Comparison of ENCODE assay signal across 12 cellular contexts in the genomic region with DNA sequence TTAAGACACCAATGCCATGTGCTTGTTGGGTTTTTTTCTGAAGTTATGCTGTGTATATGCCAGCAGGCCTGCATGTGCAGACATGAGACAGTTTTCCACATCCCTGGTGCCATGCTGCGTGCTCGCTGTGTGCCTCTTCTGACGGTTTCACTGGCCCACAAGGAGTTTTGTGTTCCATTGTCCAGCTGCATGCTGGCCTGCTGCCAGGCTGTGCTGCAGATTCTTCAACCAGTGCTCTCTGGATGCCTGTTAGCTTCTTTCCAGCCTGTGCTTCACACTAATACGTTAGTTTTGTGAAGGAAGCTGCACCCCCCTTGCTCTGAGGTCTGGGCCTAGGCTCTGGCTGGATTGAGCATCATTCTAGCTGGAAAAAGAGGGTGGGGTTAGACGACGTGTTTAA.
A peak's percentile ranks its signal among the peaks of the same experiment; 100 is the strongest.
DNase-seq lines count a peak whose midpoint lies in the region; TF ChIP-seq lines count a peak whose summit lies in the region.
"Had no signal": no experiment of that assay in that cellular context is flagged by ENCODE, and none has a peak within 500 bp of the region (broad histone marks: within the 10 kb centered on the region; RNA-seq: fewer than 3 reads in every experiment).

No MANE protein-coding gene starts in this region.

- peak overlapping the region; percentile 47 for H3K4me2 ChIP-seq in MM.1S (ENCODE audit: low read depth, low read length)

- H3F3A ChIP-seq in MM.1S (ENCODE audit: insufficient read depth, low read length): peaks cover 89% of the 10 kb centered on the region

- peaks cover 83% of the 10 kb centered on the region for H3K4me1 ChIP-seq in MM.1S (ENCODE audit: low read length)
- peaks cover 85 to 94% of the 10 kb centered on the region in 2 experiments for H3K4me1 ChIP-seq in neutrophil (ENCODE audit: control insufficient read depth in 1 of 2, insufficient read depth in 1 of 2, low read depth in 1 of 2, low read length in 1 of 2)

- no peak overlapping the region for H3K4me3 ChIP-seq in MM.1S (ENCODE audit: low read length)
- no peak overlapping the region for H3K4me3 ChIP-seq in coronary artery
- no peak overlapping the region for H3K4me3 ChIP-seq in neutrophil (ENCODE audit: low read depth in 1 of 2, low read length in 1 of 2)

- H3K79me2 ChIP-seq in MM.1S (ENCODE audit: low read length): peaks cover 80% of the 10 kb centered on the region

- H3K9ac ChIP-seq in MM.1S (ENCODE audit: low read length): peak overlapping the region; percentile 92

- no peak for TF ChIP-seq CTCF in MM.1S (IDR thresholded peaks at IDR 0.05; ENCODE audit: low read length)
- no peak for TF ChIP-seq CTCF in coronary artery (IDR thresholded peaks at IDR 0.05)
- no peak for TF ChIP-seq CTCF in neutrophil (IDR thresholded peaks at IDR 0.05)

- H3K27ac ChIP-seq in MM.1S (ENCODE audit: low read length): peak overlapping the region; percentile 99
- no peak overlapping the region for H3K27ac ChIP-seq in coronary artery
- peak overlapping the region; percentile 94 for H3K27ac ChIP-seq in neutrophil
- H3K27ac ChIP-seq: 22Rv1, VCaP had no signal

- H3K27me3 ChIP-seq in MM.1S (replicated peaks; ENCODE audit: insufficient read depth, low read length): no peaks in the 10 kb centered on the region
- no peaks in the 10 kb centered on the region for H3K27me3 ChIP-seq in neutrophil

- DNase-seq in DMS 273 (lab: John Stamatoyannopoulos, UW; ENCODE audit: unreplicated experiment) (peak; percentile 10), DMS 273 treated with DMSO at 0.1 percent for 48 hours (lab: John Stamatoyannopoulos, UW) (no peak), MM.1S (no peak), coronary artery (ENCODE audit: low spot score) (peak; percentile 40), NCI-H1417 treated with DMSO at 0.1 percent for 48 hours (lab: John Stamatoyannopoulos, UW) (no peak), NCI-H1048 (lab: John Stamatoyannopoulos, UW) (no peak), GM03348 (ENCODE audit: low spot score) (no peak)
- DNase-seq: DMS53; effector CD8-positive, alpha-beta T cell had no signal

- no peaks in the 10 kb centered on the region for H4K20me1 ChIP-seq in MM.1S (ENCODE audit: insufficient read depth, low read length)

- H3K36me3 ChIP-seq in MM.1S (replicated peaks; ENCODE audit: insufficient read depth, low read length) (no peaks in the 10 kb centered on the region), neutrophil (no peaks in the 10 kb centered on the region)

- no peaks in the 10 kb centered on the region for H3K9me2 ChIP-seq in MM.1S (replicated peaks; ENCODE audit: insufficient read depth, low read length)

- H2AFZ ChIP-seq in MM.1S (ENCODE audit: low read length): no peak overlapping the region

- H3K9me3 ChIP-seq in MM.1S (replicated peaks; ENCODE audit: insufficient read depth, low read length): no peaks in the 10 kb centered on the region
- H3K9me3 ChIP-seq in neutrophil: no peaks in the 10 kb centered on the region

Comparison
In these comparisons a context has a peak if more than half of its experiments do, and no peak if none do; other contexts are left out.
1. DNase-seq: peak in DMS 273 (single experiment) and coronary artery (single experiment); none in DMS 273 treated with DMSO at 0.1 percent for 48 hours (single experiment), MM.1S (single experiment), NCI-H1417 treated with DMSO at 0.1 percent for 48 hours (single experiment), NCI-H1048 (single experiment) and GM03348 (single experiment).
2. H3K27ac ChIP-seq: peak in MM.1S (single experiment) and neutrophil (single experiment); none in coronary artery (0 of 2).